In the genomic region with DNA sequence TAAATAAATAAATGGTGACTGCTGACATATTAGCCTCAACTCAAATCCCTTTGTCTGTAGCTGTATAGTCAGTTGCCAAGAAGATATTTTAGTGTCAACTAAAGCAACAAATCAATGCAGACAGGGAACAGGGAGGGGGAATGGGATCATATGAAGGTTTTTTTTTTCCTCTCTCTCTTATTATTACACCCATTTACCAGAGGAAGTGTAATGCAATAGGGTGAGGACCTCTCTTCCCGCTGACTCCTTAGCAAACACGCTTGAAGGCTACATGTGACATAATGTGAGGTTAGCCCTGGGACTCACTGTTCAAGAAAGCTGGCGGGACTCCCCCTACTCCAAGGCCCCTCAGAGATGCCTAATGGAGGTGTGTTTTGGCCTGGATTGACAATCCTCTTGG, we compare ENCODE assay signal across 23 cellular contexts.
DNase-seq lines count a peak whose midpoint lies in the region; ATAC-seq and TF ChIP-seq lines count a peak whose summit lies in the region.
"Had no signal": no experiment of that assay in that cellular context is flagged by ENCODE, and none has a peak within 500 bp of the region (broad histone marks: within the 10 kb centered on the region; RNA-seq: fewer than 3 reads in every experiment).

No MANE protein-coding gene starts in this region.

- H3K4me1 ChIP-seq in heart right ventricle (peaks cover 0 to 31% (median 19%) of the 10 kb centered on the region in 9 donors), muscle layer of colon (ENCODE audit: insufficient read depth, low read length) (peaks cover 30% of the 10 kb centered on the region), stomach smooth muscle (ENCODE audit: control insufficient read depth, insufficient read depth, low read length) (peaks cover 16% of the 10 kb centered on the region)
- H3K4me1 ChIP-seq: A549, vagina had no signal

- intact Hi-C loops in heart right ventricle (cut with DNase I) = no loop called here
- intact Hi-C loops in Right ventricle myocardium inferior (cut with DNase I) = loop anchor here (5.0 to 10.0 kb wide), 2 partner anchors 36 to 198 kb away; no protein-coding TSS in a partner anchor
- intact Hi-C loops in head of caudate nucleus (cut with DNase I) = no loop called here

- no peaks in the 10 kb centered on the region for H3K36me3 ChIP-seq in heart right ventricle
- no peaks in the 10 kb centered on the region for H3K36me3 ChIP-seq in brain microvascular endothelial cell (replicated peaks)
- H3K36me3 ChIP-seq in muscle layer of colon (ENCODE audit: insufficient read depth, low read length) = peaks cover 10% of the 10 kb centered on the region
- peaks cover 0 to 10% of the 10 kb centered on the region in 2 donors for H3K36me3 ChIP-seq in stomach smooth muscle (ENCODE audit: control insufficient read depth in 2 of 2, insufficient read depth in 2 of 2, low read length in 2 of 2)
- H3K36me3 ChIP-seq: vagina had no signal

- DNase-seq in heart right ventricle = no peak
- no peak for DNase-seq in Right ventricle myocardium inferior (ENCODE audit: missing footprints)
- DNase-seq in brain microvascular endothelial cell = peak; percentile 67
- DNase-seq in head of caudate nucleus = no peak
- no peak for DNase-seq in NCI-H146 treated with DMSO at 0.1 percent for 48 hours (lab: John Stamatoyannopoulos, UW; ENCODE audit: unreplicated experiment)
- DNase-seq in iPS-NIHi11 (ENCODE audit: low spot score) = no peak
- DNase-seq: activated CD4-positive, CD25-positive, alpha-beta regulatory T cell treated with anti-CD3 and anti-CD28 coated beads, Interleukin-2, amount 50 U/mL, for 72 hours; activated CD8-positive, alpha-beta memory T cell treated with anti-CD3 and anti-CD28 coated beads for 24 hours; activated naive CD8-positive, alpha-beta T cell treated with anti-CD3 and anti-CD28 coated beads, Interleukin-2, amount 50 U/mL, for 24 hours; CD4-positive, CD25-positive, alpha-beta regulatory T cell; DMS79 treated with DMSO at 0.1 percent for 48 hours; erythroblast; naive thymus-derived CD4-positive, alpha-beta T cell; NCI-H1694; NCI-H748 treated with DMSO at 0.1 percent for 48 hours; PC-9; T1000 had no signal

- H3K27me3 ChIP-seq in heart right ventricle = no peaks in the 10 kb centered on the region
- H3K27me3 ChIP-seq in brain microvascular endothelial cell (replicated peaks) = no peaks in the 10 kb centered on the region
- H3K27me3 ChIP-seq in muscle layer of colon (ENCODE audit: control insufficient read depth in 1 of 2, insufficient read depth in 2 of 2, low read length in 2 of 2) = no peaks in the 10 kb centered on the region
- H3K27me3 ChIP-seq in stomach smooth muscle (ENCODE audit: control insufficient read depth in 1 of 2, insufficient read depth in 2 of 2, low read length in 2 of 2) = no peaks in the 10 kb centered on the region
- H3K27me3 ChIP-seq: vagina had no signal

- H3K4me3 ChIP-seq in heart right ventricle (no peak overlapping the region), brain microvascular endothelial cell (ENCODE audit: low read depth, low read length) (no peak overlapping the region), muscle layer of colon (ENCODE audit: low read depth in 1 of 2, low read length in 2 of 2) (no peak overlapping the region), stomach smooth muscle (ENCODE audit: low read length in 2 of 2) (no peak overlapping the region)
- H3K4me3 ChIP-seq: A549, lung, PC-9, SK-N-MC, vagina had no signal

- no peak for TF ChIP-seq CTCF in heart right ventricle (IDR thresholded peaks at IDR 0.05)
- TF ChIP-seq CTCF in brain microvascular endothelial cell (IDR thresholded peaks at IDR 0.05; ENCODE audit: low read depth, low read length, missing control alignments) = no peak

- H3K27ac ChIP-seq in heart right ventricle = peak overlapping the region in 6 of 10 donors; percentile 7 to 54 (median 22)
- peak overlapping the region; percentile 92 for H3K27ac ChIP-seq in brain microvascular endothelial cell
- H3K27ac ChIP-seq in muscle layer of colon (ENCODE audit: low read depth, low read length) = peak overlapping the region; percentile 42
- H3K27ac ChIP-seq in stomach smooth muscle (ENCODE audit: low read length) = peak overlapping the region; percentile 24
- H3K27ac ChIP-seq: A549, PC-9, SK-N-MC, vagina had no signal

- in situ Hi-C loops in brain microvascular endothelial cell (cut with HindIII; ENCODE audit: low pct_ligation_motif_present, low sequenced_read_pairs) = no loop called here

- 61 to 62% methylated on average over 3 of the region's 3 CpGs for WGBS in heart right ventricle, 2 donors

- H3K9ac ChIP-seq in muscle layer of colon (ENCODE audit: low read length) (no peak overlapping the region), stomach smooth muscle (ENCODE audit: low read length in 2 of 2) (no peak overlapping the region)

- ATAC-seq in heart right ventricle (peak in 3 of 8 donors; percentile 25 to 31 (median 27)), Right ventricle myocardium inferior (no peak)
- ATAC-seq: A549; activated naive CD8-positive, alpha-beta T cell treated with anti-CD3 and anti-CD28 coated beads, Interleukin-2, amount 50 U/mL, for 24 hours; naive thymus-derived CD4-positive, alpha-beta T cell had no signal

- H3K9me3 ChIP-seq in heart right ventricle = peaks cover 0 to 9% (median 0%) of the 10 kb centered on the region in 11 donors
- no peaks in the 10 kb centered on the region for H3K9me3 ChIP-seq in muscle layer of colon (ENCODE audit: low read length)
- no peaks in the 10 kb centered on the region for H3K9me3 ChIP-seq in stomach smooth muscle (ENCODE audit: control insufficient read depth in 2 of 2, low read length in 2 of 2)
- H3K9me3 ChIP-seq: A549, vagina had no signal

Comparison
In these comparisons a context has a peak if more than half of its experiments do, and no peak if none do; other contexts are left out.
1. H3K27ac ChIP-seq: peak in every context shown above with its lines; median percentile 92 in brain microvascular endothelial cell; 42 in muscle layer of colon; 24 in stomach smooth muscle; 22 in heart right ventricle.